Comparison of ENCODE assay signal across 2 cellular contexts in the genomic region with DNA sequence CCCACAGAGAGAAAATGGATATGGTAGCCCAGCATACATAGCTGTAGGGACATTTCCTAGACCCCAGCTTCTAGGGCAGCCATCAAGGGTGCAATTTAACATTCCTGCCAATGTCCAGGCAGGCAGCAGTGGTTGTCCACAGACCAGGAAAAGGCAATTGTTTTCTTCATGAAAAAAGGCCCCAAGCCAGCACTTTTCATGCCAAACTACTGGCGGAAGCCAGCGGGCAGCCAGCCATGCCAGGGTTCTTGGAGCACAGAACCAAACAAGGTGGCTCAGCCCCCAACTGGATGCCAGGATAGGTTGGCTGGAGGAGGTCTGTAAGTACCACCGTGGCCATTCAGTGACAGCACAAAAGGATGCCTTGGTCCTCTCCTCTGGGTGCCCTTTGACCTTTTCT.
TF ChIP-seq lines count a peak whose summit lies in the region.

No MANE protein-coding gene starts in this region.

TF ChIP-seq in liver, 16 proteins besides CTCF, POLR2A, EP300 and RAD21 (continued from another document):
- TF ChIP-seq, protein P1, sequence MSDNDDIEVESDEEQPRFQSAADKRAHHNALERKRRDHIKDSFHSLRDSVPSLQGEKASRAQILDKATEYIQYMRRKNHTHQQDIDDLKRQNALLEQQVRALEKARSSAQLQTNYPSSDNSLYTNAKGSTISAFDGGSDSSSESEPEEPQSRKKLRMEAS (IDR thresholded peaks at IDR 0.05): peak; percentile 31
- TF ChIP-seq, protein P2, sequence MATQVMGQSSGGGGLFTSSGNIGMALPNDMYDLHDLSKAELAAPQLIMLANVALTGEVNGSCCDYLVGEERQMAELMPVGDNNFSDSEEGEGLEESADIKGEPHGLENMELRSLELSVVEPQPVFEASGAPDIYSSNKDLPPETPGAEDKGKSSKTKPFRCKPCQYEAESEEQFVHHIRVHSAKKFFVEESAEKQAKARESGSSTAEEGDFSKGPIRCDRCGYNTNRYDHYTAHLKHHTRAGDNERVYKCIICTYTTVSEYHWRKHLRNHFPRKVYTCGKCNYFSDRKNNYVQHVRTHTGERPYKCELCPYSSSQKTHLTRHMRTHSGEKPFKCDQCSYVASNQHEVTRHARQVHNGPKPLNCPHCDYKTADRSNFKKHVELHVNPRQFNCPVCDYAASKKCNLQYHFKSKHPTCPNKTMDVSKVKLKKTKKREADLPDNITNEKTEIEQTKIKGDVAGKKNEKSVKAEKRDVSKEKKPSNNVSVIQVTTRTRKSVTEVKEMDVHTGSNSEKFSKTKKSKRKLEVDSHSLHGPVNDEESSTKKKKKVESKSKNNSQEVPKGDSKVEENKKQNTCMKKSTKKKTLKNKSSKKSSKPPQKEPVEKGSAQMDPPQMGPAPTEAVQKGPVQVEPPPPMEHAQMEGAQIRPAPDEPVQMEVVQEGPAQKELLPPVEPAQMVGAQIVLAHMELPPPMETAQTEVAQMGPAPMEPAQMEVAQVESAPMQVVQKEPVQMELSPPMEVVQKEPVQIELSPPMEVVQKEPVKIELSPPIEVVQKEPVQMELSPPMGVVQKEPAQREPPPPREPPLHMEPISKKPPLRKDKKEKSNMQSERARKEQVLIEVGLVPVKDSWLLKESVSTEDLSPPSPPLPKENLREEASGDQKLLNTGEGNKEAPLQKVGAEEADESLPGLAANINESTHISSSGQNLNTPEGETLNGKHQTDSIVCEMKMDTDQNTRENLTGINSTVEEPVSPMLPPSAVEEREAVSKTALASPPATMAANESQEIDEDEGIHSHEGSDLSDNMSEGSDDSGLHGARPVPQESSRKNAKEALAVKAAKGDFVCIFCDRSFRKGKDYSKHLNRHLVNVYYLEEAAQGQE (IDR thresholded peaks at IDR 0.05): peak; percentile 17
- no peak for TF ChIP-seq EGR1 (IDR thresholded peaks at IDR 0.05; ENCODE audit: low read depth in 2 of 2)
- TF ChIP-seq SP1 (IDR thresholded peaks at IDR 0.05): peak; percentile 9

TF ChIP-seq in HepG2, 621 proteins besides CTCF, POLR2A, EP300 and RAD21 (continued from another document):
- TF ChIP-seq DPF2 (CRISPR knock-in tag; IDR thresholded peaks at IDR 0.05; ENCODE audit: borderline replicate concordance, low read depth) (no peak), PTBP1 (IDR thresholded peaks at IDR 0.05; ENCODE audit: low read depth, low read length, poor library complexity, severe bottlenecking) (no peak), ZFP62 (CRISPR knock-in tag; IDR thresholded peaks at IDR 0.05) (no peak)
TF ChIP-seq in HepG2: peak in this region for 0.
